In the genomic region with DNA sequence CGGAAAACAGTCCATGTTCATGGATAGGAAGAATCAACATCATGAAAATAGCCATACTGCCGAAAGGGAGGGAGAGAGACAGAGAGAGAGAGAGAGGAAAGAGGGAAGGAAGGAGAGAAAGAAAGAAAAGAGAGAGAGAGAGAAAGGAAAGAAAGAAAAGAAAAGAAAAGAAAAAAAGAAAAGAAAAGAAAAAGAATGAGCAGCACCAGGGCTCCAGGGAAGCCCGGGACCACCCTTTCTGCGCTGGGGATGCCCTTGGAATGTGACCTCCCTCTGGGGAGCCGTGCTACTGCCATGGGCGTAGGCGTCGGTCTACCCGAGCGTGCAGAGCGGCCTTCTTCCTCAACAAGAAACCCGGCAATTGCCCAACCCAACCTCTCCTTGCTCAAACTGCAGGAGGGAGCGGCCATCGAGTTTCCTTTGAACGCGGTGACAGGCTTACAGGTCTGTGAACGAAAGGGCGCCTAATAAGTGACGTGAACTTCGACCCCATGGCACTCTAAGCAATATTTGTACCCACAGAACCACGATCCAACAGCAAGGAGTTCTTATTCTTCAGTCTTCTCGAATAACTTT, we compare ENCODE assay signal across 1 cellular context.
TF ChIP-seq lines count a peak whose summit lies in the region.

No MANE protein-coding gene starts in this region.

TF ChIP-seq in endothelial cell of umbilical vein, 7 proteins besides CTCF, POLR2A, EP300 and RAD21:
- TF ChIP-seq GATA2 (IDR thresholded peaks at IDR 0.05; ENCODE audit: insufficient read depth, insufficient read length, low read depth, low read length) = no peak
- TF ChIP-seq MAX (IDR thresholded peaks at IDR 0.05; ENCODE audit: insufficient read depth, insufficient read length) = no peak
- TF ChIP-seq MYC (IDR thresholded peaks at IDR 0.05; ENCODE audit: low read depth, low read length) = no peak
- TF ChIP-seq FOS (IDR thresholded peaks at IDR 0.05; ENCODE audit: borderline replicate concordance, insufficient read depth, low read length) = no peak
- no peak for TF ChIP-seq EZH2 (IDR thresholded peaks at IDR 0.05; ENCODE audit: borderline replicate concordance, low read depth, low read length, severe bottlenecking)
- TF ChIP-seq POLR2AphosphoS5 (IDR thresholded peaks at IDR 0.05; ENCODE audit: insufficient read depth, low read depth, low read length) = no peak
- no peak for TF ChIP-seq JUN (IDR thresholded peaks at IDR 0.05; ENCODE audit: borderline replicate concordance, insufficient read depth, insufficient read length, low read depth)
